In the genomic region with DNA sequence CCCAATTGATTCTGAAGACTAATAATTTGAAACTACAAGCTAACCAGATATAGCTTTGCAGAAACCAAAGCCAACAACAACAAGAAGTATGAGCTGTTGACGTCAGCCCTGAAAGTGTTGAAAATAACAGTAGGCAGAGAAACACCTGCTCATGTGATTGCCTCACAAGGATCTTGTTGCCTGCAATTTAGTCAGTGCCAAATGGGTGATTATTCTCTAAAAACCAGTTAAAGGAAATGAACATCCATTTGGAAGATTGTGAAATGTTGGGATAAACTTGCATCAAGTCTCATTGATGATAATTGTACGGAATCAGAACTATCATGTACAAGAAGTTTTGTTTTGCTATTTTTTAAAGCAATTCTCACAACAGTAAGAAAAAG, we compare ENCODE assay signal across 8 cellular contexts. TPM values are rescaled to one million over a fixed set of nuclear protein-coding genes. Genes with fewer than 3 reads are reported as not detected.
A peak's percentile ranks its signal among the peaks of the same experiment; 100 is the strongest.
DNase-seq lines count a peak whose midpoint lies in the region; ATAC-seq and TF ChIP-seq lines count a peak whose summit lies in the region.

No MANE protein-coding gene starts in this region.

- H3K4me3 ChIP-seq in BLaER1 treated with 17β-estradiol and CSF1 and Interleukin-3, amounts not matched to agents 10 nM and 100 nM: peak overlapping the region in 6 of 10 experiments; percentile 60 to 93 (median 82); a peak in 12 of 20 replicates
- H3K4me3 ChIP-seq in thyroid gland (replicated peaks in 1 of 3) (no peak overlapping the region), sigmoid colon (peak overlapping the region in 1 of 4 donors; percentile 30)

- H3K27me3 ChIP-seq in BLaER1 treated with 17β-estradiol and CSF1 and Interleukin-3, amounts not matched to agents 10 nM and 100 nM: peaks cover 0 to 13% (median 0%) of the 10 kb centered on the region in 11 experiments; a peak in 5 of 22 replicates
- H3K27me3 ChIP-seq in thyroid gland (no peaks in the 10 kb centered on the region), sigmoid colon (no peaks in the 10 kb centered on the region)

- no peak for TF ChIP-seq POLR2A in thyroid gland (IDR thresholded peaks at IDR 0.05)
- no peak for TF ChIP-seq POLR2A in sigmoid colon (IDR thresholded peaks at IDR 0.05)

- POLR2A ChIA-PET in activated CD4-positive, alpha-beta memory T cell treated with anti-CD3 and anti-CD28 coated beads, Interleukin-2, amount 10 ng/mL, durations not matched to agents 7 days and 5 days (lab: Charles Lee): interaction anchor here (0.8 to 17.6 kb wide), 20 partner anchors 8 to 460 kb away, joined by 3 to 797 read pairs (median 20); partner anchors contain the start of gene ERMN
- POLR2A ChIA-PET in naive thymus-derived CD8-positive, alpha-beta T cell (lab: Charles Lee): interaction anchor here (0.7 to 16.6 kb wide), 10 partner anchors 10 to 1646 kb away, joined by 3 to 411 read pairs (median 8); partner anchors contain the start of gene ERMN

- CTCF ChIA-PET in activated CD4-positive, alpha-beta memory T cell treated with anti-CD3 and anti-CD28 coated beads, Interleukin-2, amount 10 ng/mL, durations not matched to agents 7 days and 5 days (lab: Charles Lee): interaction anchor here (0.7 to 5.0 kb wide), 13 partner anchors 9 to 363 kb away, joined by 3 to 50 read pairs (median 8); partner anchors contain the start of gene ERMN

- H3K9me3 ChIP-seq in BLaER1 treated with 17β-estradiol and CSF1 and Interleukin-3, amounts not matched to agents 10 nM and 100 nM (replicated peaks in 1 of 11): peaks cover 0 to 10% (median 0%) of the 10 kb centered on the region in 11 experiments; a peak in 3 of 22 replicates
- H3K9me3 ChIP-seq in thyroid gland (no peaks in the 10 kb centered on the region), sigmoid colon (no peaks in the 10 kb centered on the region)

- H3K27ac Mint-ChIP-seq in activated CD4-positive, alpha-beta memory T cell treated with anti-CD3 and anti-CD28 coated beads, Interleukin-2, amount 10 ng/mL, durations not matched to agents 7 days and 5 days: peak overlapping the region; percentile 96
- H3K27ac Mint-ChIP-seq in naive thymus-derived CD8-positive, alpha-beta T cell: peak overlapping the region; percentile 93 to 100 (median 98)

- H3K36me3 Mint-ChIP-seq in activated CD4-positive, alpha-beta memory T cell treated with anti-CD3 and anti-CD28 coated beads, Interleukin-2, amount 10 ng/mL, durations not matched to agents 7 days and 5 days (ENCODE audit: low read depth): peaks cover 77% of the 10 kb centered on the region
- peaks cover 65 to 70% (median 69%) of the 10 kb centered on the region in 3 donors for H3K36me3 Mint-ChIP-seq in naive thymus-derived CD8-positive, alpha-beta T cell

- H3K9me3 Mint-ChIP-seq in activated CD4-positive, alpha-beta memory T cell treated with anti-CD3 and anti-CD28 coated beads, Interleukin-2, amount 10 ng/mL, durations not matched to agents 7 days and 5 days: no peaks in the 10 kb centered on the region
- H3K9me3 Mint-ChIP-seq in naive thymus-derived CD8-positive, alpha-beta T cell: peaks cover 0 to 4% (median 0%) of the 10 kb centered on the region in 9 donors

- no peak for TF ChIP-seq CTCF in thyroid gland (IDR thresholded peaks at IDR 0.05)
- TF ChIP-seq CTCF in sigmoid colon (IDR thresholded peaks at IDR 0.05): no peak

- H3K4me2 ChIP-seq in BLaER1 treated with 17β-estradiol and CSF1 and Interleukin-3, amounts not matched to agents 10 nM and 100 nM: peak overlapping the region in 8 of 11 experiments; percentile 3 to 94 (median 86); a peak in 15 of 22 replicates

- WGBS in thyroid gland, 2 donors: 62 to 77% methylated on average over 2 of the region's 2 CpGs
- WGBS in sigmoid colon, 2 donors: 25 to 33% methylated on average over 2 of the region's 2 CpGs

- peaks cover 15 to 65% (median 31%) of the 10 kb centered on the region in 10 experiments for H3K4me1 ChIP-seq in BLaER1 treated with 17β-estradiol and CSF1 and Interleukin-3, amounts not matched to agents 10 nM and 100 nM
- H3K4me1 ChIP-seq in thyroid gland: no peaks in the 10 kb centered on the region
- H3K4me1 ChIP-seq in sigmoid colon: no peaks in the 10 kb centered on the region

- intact Hi-C loops in thyroid gland (cut with DNase I): no loop called here
- intact Hi-C loops in sigmoid colon (cut with DNase I): no loop called here

- ATAC-seq in GM19025 (IDR thresholded peaks at IDR 0.05; ENCODE audit: low read depth, unreplicated experiment) (peak; percentile 34), HG03139 (IDR thresholded peaks at IDR 0.05; ENCODE audit: unreplicated experiment) (peak; percentile 32)
- ATAC-seq in naive thymus-derived CD8-positive, alpha-beta T cell: peak; percentile 51 to 69

- peak overlapping the region in 6 of 11 experiments; percentile 77 to 96 (median 91); a peak in 11 of 22 replicates for H3K27ac ChIP-seq in BLaER1 treated with 17β-estradiol and CSF1 and Interleukin-3, amounts not matched to agents 10 nM and 100 nM
- H3K27ac ChIP-seq in thyroid gland: no peak overlapping the region
- peak overlapping the region in 1 of 4 donors; percentile 45 for H3K27ac ChIP-seq in sigmoid colon

- H3K36me3 ChIP-seq in BLaER1 treated with 17β-estradiol and CSF1 and Interleukin-3, amounts not matched to agents 10 nM and 100 nM: peaks cover 0 to 63% (median 0%) of the 10 kb centered on the region in 11 experiments; a peak in 9 of 22 replicates
- no peaks in the 10 kb centered on the region for H3K36me3 ChIP-seq in thyroid gland
- no peaks in the 10 kb centered on the region for H3K36me3 ChIP-seq in sigmoid colon

- TF ChIP-seq EP300 in sigmoid colon (IDR thresholded peaks at IDR 0.05): no peak

- no peaks in the 10 kb centered on the region for H3K27me3 Mint-ChIP-seq in activated CD4-positive, alpha-beta memory T cell treated with anti-CD3 and anti-CD28 coated beads, Interleukin-2, amount 10 ng/mL, durations not matched to agents 7 days and 5 days
- H3K27me3 Mint-ChIP-seq in naive thymus-derived CD8-positive, alpha-beta T cell: no peaks in the 10 kb centered on the region

- H3K4me1 Mint-ChIP-seq in activated CD4-positive, alpha-beta memory T cell treated with anti-CD3 and anti-CD28 coated beads, Interleukin-2, amount 10 ng/mL, durations not matched to agents 7 days and 5 days: peaks cover 21% of the 10 kb centered on the region
- H3K4me1 Mint-ChIP-seq in naive thymus-derived CD8-positive, alpha-beta T cell: peaks cover 16 to 54% (median 32%) of the 10 kb centered on the region in 4 donors

- DNase-seq in activated CD4-positive, alpha-beta memory T cell treated with anti-CD3 and anti-CD28 coated beads, Interleukin-2, amount 10 ng/mL, durations not matched to agents 7 days and 5 days: peak; percentile 38
- DNase-seq in naive thymus-derived CD8-positive, alpha-beta T cell: peak in 8 of 10 donors; percentile 41 to 83 (median 73)
- DNase-seq in GOT3 (lab: John Stamatoyannopoulos, UW): no peak
- no peak for DNase-seq in thyroid gland
- no peak for DNase-seq in sigmoid colon

- H3K9ac ChIP-seq in BLaER1 treated with 17β-estradiol and CSF1 and Interleukin-3, amounts not matched to agents 10 nM and 100 nM: peak overlapping the region in 6 of 11 experiments; percentile 76 to 98 (median 92); a peak in 11 of 22 replicates

- H3K4me3 Mint-ChIP-seq in activated CD4-positive, alpha-beta memory T cell treated with anti-CD3 and anti-CD28 coated beads, Interleukin-2, amount 10 ng/mL, durations not matched to agents 7 days and 5 days: peak overlapping the region; percentile 91
- H3K4me3 Mint-ChIP-seq in naive thymus-derived CD8-positive, alpha-beta T cell: peak overlapping the region; percentile 84 to 99 (median 94)

- H4K20me1 ChIP-seq in BLaER1 treated with 17β-estradiol and CSF1 and Interleukin-3, amounts not matched to agents 10 nM and 100 nM: peaks cover 0 to 55% (median 0%) of the 10 kb centered on the region in 11 experiments; a peak in 11 of 22 replicates

RNA-seq across cellular contexts. Expression of gene CYTIP, which starts 2.8 kb away (rescaled TPM):
- total RNA-seq in activated CD4-positive, alpha-beta memory T cell treated with anti-CD3 and anti-CD28 coated beads, Interleukin-2, amount 10 ng/mL, durations not matched to agents 7 days and 5 days: 100 to 1,000 TPM; 389 to 406 TPM
- 100 to 1,000 TPM; 308 to 341 TPM for total RNA-seq in naive thymus-derived CD8-positive, alpha-beta T cell
- polyA plus RNA-seq in naive thymus-derived CD8-positive, alpha-beta T cell: 100 to 1,000 TPM; 140 to 220 (median 155) TPM
- total RNA-seq in thyroid gland: 10 to 100 TPM in 1 of 4 donors, 1 to 10 TPM in 3; 3.2 to 10.6 (median 7.2) TPM
- 1 to 10 TPM; 2.5 to 4.3 (median 3.4) TPM for total RNA-seq in sigmoid colon
- 10 to 100 TPM in 1 of 3 donors, 1 to 10 TPM in 2; 5.8 to 36.4 (median 6.6) TPM for polyA plus RNA-seq in sigmoid colon

Comparison
In these comparisons a context has a peak if more than half of its experiments do, and no peak if none do; other contexts are left out.
1. H3K27ac ChIP-seq: peak in BLaER1 treated with 17β-estradiol and CSF1 and Interleukin-3, amounts not matched to agents 10 nM and 100 nM (6 of 11); none in thyroid gland (0 of 3).
2. H3K4me3 ChIP-seq: peak in BLaER1 treated with 17β-estradiol and CSF1 and Interleukin-3, amounts not matched to agents 10 nM and 100 nM (6 of 10); none in thyroid gland (0 of 3).
3. DNase-seq: peak in activated CD4-positive, alpha-beta memory T cell treated with anti-CD3 and anti-CD28 coated beads, Interleukin-2, amount 10 ng/mL, durations not matched to agents 7 days and 5 days (single experiment) and naive thymus-derived CD8-positive, alpha-beta T cell (8 of 10); none in GOT3 (single experiment), thyroid gland (0 of 2) and sigmoid colon (single experiment).
4. RNA of gene CYTIP, which starts 2.8 kb away (total RNA-seq): 389 to 406 TPM in activated CD4-positive, alpha-beta memory T cell treated with anti-CD3 and anti-CD28 coated beads, Interleukin-2, amount 10 ng/mL, durations not matched to agents 7 days and 5 days and 308 to 341 TPM in naive thymus-derived CD8-positive, alpha-beta T cell; 3.2 to 10.6 TPM in thyroid gland and 2.5 to 4.3 TPM in sigmoid colon; every median in the first group is over 10 times any median in the second.
5. Peak in every context shown above with its lines, with median percentiles within 50 percentile points of each other: ATAC-seq.